9 cellular contexts compared by ENCODE assay signal in the genomic region with DNA sequence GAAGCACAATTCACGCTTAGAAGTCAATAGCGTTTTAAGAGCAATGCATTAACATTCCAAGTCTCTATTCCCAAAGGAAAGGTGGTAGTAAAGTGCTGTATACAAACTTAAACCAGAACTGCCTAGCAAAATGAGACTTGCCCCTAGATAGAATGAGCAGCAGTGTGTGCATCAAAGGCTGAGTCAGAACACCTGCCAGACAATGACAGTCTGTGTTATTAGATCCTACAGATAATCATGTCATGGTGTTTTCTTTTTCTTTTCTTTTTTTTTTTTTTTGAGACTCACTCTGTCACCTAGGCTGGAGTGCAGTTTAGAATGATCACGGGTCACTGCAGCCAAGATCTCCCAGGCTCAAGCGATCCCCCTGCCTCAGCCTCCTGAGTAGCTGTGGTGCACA. TPM values are rescaled to one million over a fixed set of nuclear protein-coding genes. Genes with fewer than 3 reads are reported as not detected.
DNase-seq lines count a peak whose midpoint lies in the region; ATAC-seq and TF ChIP-seq lines count a peak whose summit lies in the region.
"Had no signal": no experiment of that assay in that cellular context is flagged by ENCODE, and none has a peak within 500 bp of the region (broad histone marks: within the 10 kb centered on the region; RNA-seq: fewer than 3 reads in every experiment).

No MANE protein-coding gene starts in this region.

- H3K27ac Mint-ChIP-seq in mesothelial cell of epicardium: peak overlapping the region; percentile 96

- H3K27me3 ChIP-seq in ACC112 (ENCODE audit: insufficient read depth, low read length) (no peaks in the 10 kb centered on the region), HUES6 (ENCODE audit: control insufficient read depth, insufficient read depth, low read length) (no peaks in the 10 kb centered on the region), breast epithelium (no peaks in the 10 kb centered on the region), BE2C (no peaks in the 10 kb centered on the region)

- H3K4me1 ChIP-seq in ACC112 (ENCODE audit: control insufficient read depth, insufficient read depth, low read length, unreplicated experiment) (peaks cover 4% of the 10 kb centered on the region), HUES6 (ENCODE audit: control insufficient read depth, insufficient read depth, low read length) (peaks cover 7% of the 10 kb centered on the region; the same call in 1 of the 2 replicates), breast epithelium (peaks cover 5 to 6% of the 10 kb centered on the region in 2 donors), BE2C (no peaks in the 10 kb centered on the region)

- no peak overlapping the region for H3K9ac ChIP-seq in HUES6 (ENCODE audit: low read length)

- no peak for TF ChIP-seq CTCF in breast epithelium (IDR thresholded peaks at IDR 0.05)
- TF ChIP-seq CTCF in mesothelial cell of epicardium (IDR thresholded peaks at IDR 0.05; ENCODE audit: unreplicated experiment): no peak
- no peak for TF ChIP-seq CTCF in BE2C (IDR thresholded peaks at IDR 0.05; ENCODE audit: low read depth, low read length)
- no peak for TF ChIP-seq CTCF in GM13976 (IDR thresholded peaks at IDR 0.05; ENCODE audit: borderline replicate concordance, control extremely low read depth, extremely low read depth, insufficient read depth, missing control alignments)

- H3K9me3 Mint-ChIP-seq in mesothelial cell of epicardium: no peaks in the 10 kb centered on the region

- H3K4me1 Mint-ChIP-seq in mesothelial cell of epicardium: peaks cover 22% of the 10 kb centered on the region

- no peaks in the 10 kb centered on the region for H3K9me3 ChIP-seq in HUES6 (ENCODE audit: control insufficient read depth, insufficient read depth, low read depth, low read length)
- no peaks in the 10 kb centered on the region for H3K9me3 ChIP-seq in breast epithelium
- no peaks in the 10 kb centered on the region for H3K9me3 ChIP-seq in BE2C

- peak overlapping the region; percentile 94 for H3K4me3 ChIP-seq in ACC112 (ENCODE audit: low read depth, low read length)
- peak overlapping the region; percentile 86 for H3K4me3 ChIP-seq in HUES6 (ENCODE audit: low read depth, low read length)
- H3K4me3 ChIP-seq in breast epithelium: peak overlapping the region; percentile 96 to 99 (median 97)
- H3K4me3 ChIP-seq in BE2C (ENCODE audit: low read depth, low read length): no peak overlapping the region; the same call in 1 of the 2 replicates

- H3K36me3 ChIP-seq in ACC112 (ENCODE audit: insufficient read depth, low read length) (0 out of 2 replicates have a peak, but pooled peaks cover 4% of the 10 kb centered on the region), HUES6 (ENCODE audit: control insufficient read depth, insufficient read depth, low read length) (peaks cover 40% of the 10 kb centered on the region), breast epithelium (peaks cover 8% of the 10 kb centered on the region), BE2C (peaks cover 33% of the 10 kb centered on the region)

- peaks cover 38% of the 10 kb centered on the region for H3K79me2 ChIP-seq in ACC112 (ENCODE audit: control insufficient read depth, insufficient read depth, low read length, unreplicated experiment)

- DNase-seq in breast epithelium (ENCODE audit: low spot score in 2 of 2): no peak
- no peak for DNase-seq in mesothelial cell of epicardium (ENCODE audit: low spot score in 2 of 2, unreplicated experiment in 2 of 2)
- no peak for DNase-seq in BE2C
- no peak for DNase-seq in GM13976 (ENCODE audit: low spot score)
- no peak for DNase-seq in HK-2 (ENCODE audit: unreplicated experiment)

- intact Hi-C loops in breast epithelium (cut with DNase I; ENCODE audit: low total_unique reads): no loop called here

- H3K36me3 Mint-ChIP-seq in mesothelial cell of epicardium: peaks cover 30% of the 10 kb centered on the region

- H3K27me3 Mint-ChIP-seq in mesothelial cell of epicardium (ENCODE audit: low read depth): no peaks in the 10 kb centered on the region

- in situ Hi-C loops in GM13976 (cut with MboI; ENCODE audit: low sequenced_read_pairs, unreplicated experiment): no loop called here

- H3K4me3 Mint-ChIP-seq in mesothelial cell of epicardium: peak overlapping the region; percentile 95

- no peak overlapping the region for H2AFZ ChIP-seq in ACC112 (ENCODE audit: low read length, unreplicated experiment)

- no peak for TF ChIP-seq POLR2A in breast epithelium (IDR thresholded peaks at IDR 0.05)

- no peak for ATAC-seq in GM19328 (IDR thresholded peaks at IDR 0.05; ENCODE audit: unreplicated experiment)

- H3K27ac ChIP-seq in ACC112 (ENCODE audit: low read depth, low read length) (no peak overlapping the region), HUES6 (ENCODE audit: low read depth, low read length) (no peak overlapping the region), breast epithelium (no peak overlapping the region)

RNA-seq across cellular contexts. Expression of a gene that starts 1.6 kb away (rescaled TPM):
- total RNA-seq in breast epithelium: 10 to 100 TPM; 75.4 to 84.6 (median 76.6) TPM
- 72.0 to 74.7 TPM (median 73.5 TPM) in 3 replicates for total RNA-seq in mesothelial cell of epicardium
- polyA plus RNA-seq in BE2C (2012; ENCODE audit: insufficient read depth, insufficient read length, low read depth): 102 TPM

RNA-seq across cellular contexts. Expression of a gene that starts 52.8 kb away (rescaled TPM):
- total RNA-seq in breast epithelium (not detected), mesothelial cell of epicardium (not detected in 3 replicates)
- polyA plus RNA-seq in BE2C (2012; ENCODE audit: insufficient read depth, insufficient read length, low read depth): not detected
- total RNA-seq: lung microvascular endothelial cell had no signal

RNA-seq across cellular contexts. Expression of a gene that starts 53.8 kb away (rescaled TPM):
- not detected for total RNA-seq in breast epithelium
- total RNA-seq in mesothelial cell of epicardium: not detected in 3 replicates
- not detected for polyA plus RNA-seq in BE2C (2012; ENCODE audit: insufficient read depth, insufficient read length, low read depth)
- total RNA-seq: lung microvascular endothelial cell had no signal
